In genomic region chr1:89906088-89906487, GRCh38 we compare ENCODE assay signal across 13 cellular contexts.
DNase-seq lines count a peak whose midpoint lies in the region; ATAC-seq and TF ChIP-seq lines count a peak whose summit lies in the region.
"Had no signal": no experiment of that assay in that cellular context is flagged by ENCODE, and none has a peak within 500 bp of the region (broad histone marks: within the 10 kb centered on the region; RNA-seq: fewer than 3 reads in every experiment).

No MANE protein-coding gene starts in this region.

- H3K79me1 ChIP-seq in mesendoderm (ENCODE audit: low read length): no peaks in the 10 kb centered on the region

- intact Hi-C loops in natural killer cell (cut with micrococcal nuclease): no loop called here
- intact Hi-C loops in activated T-helper 1 cell treated with anti-CD3 and anti-CD28 coated beads, Interleukin-12 subunit alpha, Interleukin-12 subunit beta, Interleukin-2, Interleukin-4 antibody, amounts not matched to agents 30 ng/mL and 10 ng/mL and 1 ng/mL, durations not matched to agents 14 hours and 24 hours and 36 hours (cut with micrococcal nuclease): loop anchor here (2.0 kb wide), 1 partner anchor 63 kb away; no protein-coding TSS in a partner anchor
- intact Hi-C loops in activated CD4-positive, alpha-beta memory T cell treated with anti-CD3 and anti-CD28 coated beads for 36 hours (cut with micrococcal nuclease): loop anchor here (1.0 to 5.0 kb wide), 2 partner anchors 49 to 85 kb away; partner anchors contain the start of gene LRRC8D

- no peak for DNase-seq in natural killer cell treated with Interleukin-12 subunit alpha and Interleukin-12 subunit beta and Interleukin-15 and Interleukin-18, amount 100 ng/mL, for 72 hours (ENCODE audit: low spot score)
- DNase-seq in natural killer cell (no peak), mesendoderm (no peak), SKM-1 (lab: John Stamatoyannopoulos, UW; ENCODE audit: unreplicated experiment) (no peak)
- DNase-seq in activated T-helper 1 cell treated with anti-CD3 and anti-CD28 coated beads, Interleukin-12 subunit alpha, Interleukin-12 subunit beta, Interleukin-2, Interleukin-4 antibody, amounts not matched to agents 30 ng/mL and 10 ng/mL and 1 ng/mL, durations not matched to agents 14 hours and 24 hours and 36 hours (ENCODE audit: low spot score): no peak
- DNase-seq in activated CD4-positive, alpha-beta memory T cell treated with anti-CD3 and anti-CD28 coated beads for 36 hours: no peak
- DNase-seq: activated CD4-positive, alpha-beta T cell treated with anti-CD3 and anti-CD28 coated beads for 4 hours; BE2C; colonic mucosa had no signal

- H3K4ac ChIP-seq in mesendoderm (ENCODE audit: low read depth, low read length): no peak overlapping the region

- TF ChIP-seq CTCF in natural killer cell (IDR thresholded peaks at IDR 0.05): no peak

- H2BK120ac ChIP-seq in mesendoderm (ENCODE audit: low read depth, low read length): peak overlapping the region; percentile 85

- WGBS in mesendoderm (ENCODE audit: extremely low coverage, insufficient coverage, low lambda C conversion rate): no CpG with 5 or more reads among the region's 5 CpGs

- no peaks in the 10 kb centered on the region for H3K36me3 ChIP-seq in mesendoderm (ENCODE audit: control insufficient read depth, insufficient read depth, low read length)
- H3K36me3 ChIP-seq: BE2C, colonic mucosa, tibial nerve had no signal

- no peak for ATAC-seq in natural killer cell treated with Interleukin-12 subunit alpha and Interleukin-12 subunit beta and Interleukin-15 and Interleukin-18, amount 100 ng/mL, for 72 hours
- ATAC-seq in natural killer cell (no peak), HG03196 (IDR thresholded peaks at IDR 0.05; ENCODE audit: unreplicated experiment) (no peak), GM18909 (IDR thresholded peaks at IDR 0.05; ENCODE audit: poor library complexity, unreplicated experiment) (no peak)

- POLR2A ChIA-PET in activated CD4-positive, alpha-beta memory T cell treated with anti-CD3 and anti-CD28 coated beads for 36 hours (lab: Charles Lee): interaction anchor here (0.7 kb wide), 1 partner anchor 20 kb away, joined by 3 read pairs; no protein-coding TSS in a partner anchor

- no peak overlapping the region for H3K4me3 Mint-ChIP-seq in natural killer cell treated with Interleukin-12 subunit alpha and Interleukin-12 subunit beta and Interleukin-15 and Interleukin-18, amount 100 ng/mL, for 72 hours
- no peak overlapping the region for H3K4me3 Mint-ChIP-seq in natural killer cell
- no peak overlapping the region for H3K4me3 Mint-ChIP-seq in activated T-helper 1 cell treated with anti-CD3 and anti-CD28 coated beads, Interleukin-12 subunit alpha, Interleukin-12 subunit beta, Interleukin-2, Interleukin-4 antibody, amounts not matched to agents 30 ng/mL and 10 ng/mL and 1 ng/mL, durations not matched to agents 14 hours and 24 hours and 36 hours
- H3K4me3 Mint-ChIP-seq in activated CD4-positive, alpha-beta memory T cell treated with anti-CD3 and anti-CD28 coated beads for 36 hours: no peak overlapping the region

- no peak overlapping the region for H2BK5ac ChIP-seq in mesendoderm (ENCODE audit: low read length)

- H2BK15ac ChIP-seq in mesendoderm (replicated peaks; ENCODE audit: low read depth): no peak overlapping the region

- H3K4me3 ChIP-seq in mesendoderm (ENCODE audit: low read length): no peak overlapping the region
- H3K4me3 ChIP-seq: colonic mucosa, tibial nerve had no signal

- H3K79me2 ChIP-seq in mesendoderm (ENCODE audit: control insufficient read depth, insufficient read depth, low read length): no peaks in the 10 kb centered on the region

- CTCF ChIA-PET in activated CD4-positive, alpha-beta memory T cell treated with anti-CD3 and anti-CD28 coated beads for 36 hours (lab: Charles Lee): interaction anchor here (1.0 to 1.9 kb wide), 2 partner anchors 13 to 63 kb away, joined by 4 to 6 read pairs; no protein-coding TSS in a partner anchor

- peak overlapping the region; percentile 94 for H3K18ac ChIP-seq in mesendoderm (ENCODE audit: low read length)

- H3K27ac ChIP-seq in mesendoderm (ENCODE audit: low read depth, low read length): peak overlapping the region; percentile 77
- H3K27ac ChIP-seq: colonic mucosa, foreskin keratinocyte had no signal

- H3K27ac Mint-ChIP-seq in natural killer cell treated with Interleukin-12 subunit alpha and Interleukin-12 subunit beta and Interleukin-15 and Interleukin-18, amount 100 ng/mL, for 72 hours: peak overlapping the region; percentile 38 to 77
- H3K27ac Mint-ChIP-seq in natural killer cell: peak overlapping the region in 1 of 2 donors; percentile 36
- H3K27ac Mint-ChIP-seq in activated T-helper 1 cell treated with anti-CD3 and anti-CD28 coated beads, Interleukin-12 subunit alpha, Interleukin-12 subunit beta, Interleukin-2, Interleukin-4 antibody, amounts not matched to agents 30 ng/mL and 10 ng/mL and 1 ng/mL, durations not matched to agents 14 hours and 24 hours and 36 hours: peak overlapping the region; percentile 22
- H3K27ac Mint-ChIP-seq in activated CD4-positive, alpha-beta memory T cell treated with anti-CD3 and anti-CD28 coated beads for 36 hours: no peak overlapping the region

- no peaks in the 10 kb centered on the region for H3K9me3 Mint-ChIP-seq in natural killer cell treated with Interleukin-12 subunit alpha and Interleukin-12 subunit beta and Interleukin-15 and Interleukin-18, amount 100 ng/mL, for 72 hours
- H3K9me3 Mint-ChIP-seq in natural killer cell: no peaks in the 10 kb centered on the region
- no peaks in the 10 kb centered on the region for H3K9me3 Mint-ChIP-seq in activated T-helper 1 cell treated with anti-CD3 and anti-CD28 coated beads, Interleukin-12 subunit alpha, Interleukin-12 subunit beta, Interleukin-2, Interleukin-4 antibody, amounts not matched to agents 30 ng/mL and 10 ng/mL and 1 ng/mL, durations not matched to agents 14 hours and 24 hours and 36 hours
- H3K9me3 Mint-ChIP-seq in activated CD4-positive, alpha-beta memory T cell treated with anti-CD3 and anti-CD28 coated beads for 36 hours: no peaks in the 10 kb centered on the region

- H4K8ac ChIP-seq in mesendoderm (ENCODE audit: low read depth, low read length): no peak overlapping the region

- H3K36me3 Mint-ChIP-seq in natural killer cell treated with Interleukin-12 subunit alpha and Interleukin-12 subunit beta and Interleukin-15 and Interleukin-18, amount 100 ng/mL, for 72 hours: no peaks in the 10 kb centered on the region
- H3K36me3 Mint-ChIP-seq in natural killer cell: no peaks in the 10 kb centered on the region
- H3K36me3 Mint-ChIP-seq in activated T-helper 1 cell treated with anti-CD3 and anti-CD28 coated beads, Interleukin-12 subunit alpha, Interleukin-12 subunit beta, Interleukin-2, Interleukin-4 antibody, amounts not matched to agents 30 ng/mL and 10 ng/mL and 1 ng/mL, durations not matched to agents 14 hours and 24 hours and 36 hours (ENCODE audit: low read depth): peaks cover 15% of the 10 kb centered on the region
- peaks cover 9% of the 10 kb centered on the region for H3K36me3 Mint-ChIP-seq in activated CD4-positive, alpha-beta memory T cell treated with anti-CD3 and anti-CD28 coated beads for 36 hours

- H3K4me2 ChIP-seq in mesendoderm (ENCODE audit: low read length): no peak overlapping the region

- no peaks in the 10 kb centered on the region for H3K27me3 Mint-ChIP-seq in natural killer cell treated with Interleukin-12 subunit alpha and Interleukin-12 subunit beta and Interleukin-15 and Interleukin-18, amount 100 ng/mL, for 72 hours
- H3K27me3 Mint-ChIP-seq in natural killer cell (ENCODE audit: low read depth in 2 of 2): no peaks in the 10 kb centered on the region
- no peaks in the 10 kb centered on the region for H3K27me3 Mint-ChIP-seq in activated T-helper 1 cell treated with anti-CD3 and anti-CD28 coated beads, Interleukin-12 subunit alpha, Interleukin-12 subunit beta, Interleukin-2, Interleukin-4 antibody, amounts not matched to agents 30 ng/mL and 10 ng/mL and 1 ng/mL, durations not matched to agents 14 hours and 24 hours and 36 hours (ENCODE audit: insufficient read depth)
- no peaks in the 10 kb centered on the region for H3K27me3 Mint-ChIP-seq in activated CD4-positive, alpha-beta memory T cell treated with anti-CD3 and anti-CD28 coated beads for 36 hours

- no peak overlapping the region for H4K5ac ChIP-seq in mesendoderm (ENCODE audit: low read length)

- peak overlapping the region; percentile 39 for H3K56ac ChIP-seq in mesendoderm (ENCODE audit: low read length)

- no peaks in the 10 kb centered on the region for H3K27me3 ChIP-seq in mesendoderm (ENCODE audit: insufficient read depth, low read length, poor library complexity)
- H3K27me3 ChIP-seq: BE2C, colonic mucosa, foreskin keratinocyte, tibial nerve had no signal

- no peak overlapping the region for H3K23ac ChIP-seq in mesendoderm (ENCODE audit: low read length)

- peaks cover 35 to 42% of the 10 kb centered on the region in 2 donors for H3K4me1 Mint-ChIP-seq in natural killer cell treated with Interleukin-12 subunit alpha and Interleukin-12 subunit beta and Interleukin-15 and Interleukin-18, amount 100 ng/mL, for 72 hours (ENCODE audit: low read depth in 2 of 2)
- H3K4me1 Mint-ChIP-seq in natural killer cell: peaks cover 35 to 41% of the 10 kb centered on the region in 2 donors
- peaks cover 59% of the 10 kb centered on the region for H3K4me1 Mint-ChIP-seq in activated T-helper 1 cell treated with anti-CD3 and anti-CD28 coated beads, Interleukin-12 subunit alpha, Interleukin-12 subunit beta, Interleukin-2, Interleukin-4 antibody, amounts not matched to agents 30 ng/mL and 10 ng/mL and 1 ng/mL, durations not matched to agents 14 hours and 24 hours and 36 hours (ENCODE audit: low read depth)
- peaks cover 63% of the 10 kb centered on the region for H3K4me1 Mint-ChIP-seq in activated CD4-positive, alpha-beta memory T cell treated with anti-CD3 and anti-CD28 coated beads for 36 hours (ENCODE audit: low read depth)

- H3K9ac ChIP-seq in mesendoderm (ENCODE audit: low read length): no peak overlapping the region

- no peak overlapping the region for H2AK5ac ChIP-seq in mesendoderm (ENCODE audit: low read length)

- peaks cover 4% of the 10 kb centered on the region for H3K4me1 ChIP-seq in mesendoderm (ENCODE audit: control insufficient read depth, low read depth, low read length)
- H3K4me1 ChIP-seq: colonic mucosa had no signal
